Comparison of ENCODE assay signal across 1 cellular context in the genomic region with DNA sequence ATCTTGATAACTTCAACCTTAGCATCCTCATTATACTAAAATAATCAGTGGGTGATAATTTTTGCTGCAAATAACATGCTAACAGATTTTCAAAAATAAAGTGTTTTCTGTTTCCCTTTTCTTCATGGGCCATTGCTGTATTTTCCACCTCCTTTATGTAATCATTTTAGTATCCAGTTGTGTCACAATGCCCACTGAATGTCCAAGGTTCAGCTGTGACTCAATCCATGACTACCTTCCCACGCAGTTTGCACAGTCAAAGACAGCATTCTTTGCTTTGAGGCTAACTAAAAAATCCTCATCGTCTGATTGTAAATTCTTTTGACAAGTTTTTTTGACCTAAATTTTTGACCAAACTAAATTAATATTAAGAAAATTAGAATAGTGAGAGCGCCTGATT.
TF ChIP-seq lines count a peak whose summit lies in the region.

No MANE protein-coding gene starts in this region.

TF ChIP-seq in IMR-90, 13 proteins besides CTCF, POLR2A, EP300 and RAD21:
- TF ChIP-seq RFX5 (IDR thresholded peaks at IDR 0.05; ENCODE audit: low read depth, low read length) (no peak), RCOR1 (IDR thresholded peaks at IDR 0.05; ENCODE audit: insufficient replicate concordance, low read length) (no peak), CHD1 (IDR thresholded peaks at IDR 0.05; ENCODE audit: low read depth, low read length) (no peak), CEBPB (IDR thresholded peaks at IDR 0.05; ENCODE audit: low read depth, low read length) (peak; percentile 91), BHLHE40 (IDR thresholded peaks at IDR 0.05; ENCODE audit: low read depth, low read length) (0 out of 2 replicates have a peak, but pooled peaks have one; percentile 24), MAZ (IDR thresholded peaks at IDR 0.05; ENCODE audit: borderline replicate concordance, low read depth, low read length) (no peak), FOS (IDR thresholded peaks at IDR 0.05; ENCODE audit: low read depth, low read length) (peak; percentile 29; the same call in 1 of the 2 replicates)
